In genomic region chr14:54562334-54562733, GRCh38 we compare ENCODE assay signal across 1 cellular context.
TF ChIP-seq lines count a peak whose summit lies in the region.

No MANE protein-coding gene starts in this region.

TF ChIP-seq in K562, 482 proteins besides CTCF, POLR2A, EP300 and RAD21:
- TF ChIP-seq BHLHE40 (IDR thresholded peaks at IDR 0.05; ENCODE audit: low read length) (peak; percentile 53; the same call in 1 of the 2 replicates), HDAC3 (IDR thresholded peaks at IDR 0.05; ENCODE audit: borderline replicate concordance, partially characterized antibody) (no peak), FOXO4 (CRISPR knock-in tag; IDR thresholded peaks at IDR 0.05) (no peak)
